In the genomic region with DNA sequence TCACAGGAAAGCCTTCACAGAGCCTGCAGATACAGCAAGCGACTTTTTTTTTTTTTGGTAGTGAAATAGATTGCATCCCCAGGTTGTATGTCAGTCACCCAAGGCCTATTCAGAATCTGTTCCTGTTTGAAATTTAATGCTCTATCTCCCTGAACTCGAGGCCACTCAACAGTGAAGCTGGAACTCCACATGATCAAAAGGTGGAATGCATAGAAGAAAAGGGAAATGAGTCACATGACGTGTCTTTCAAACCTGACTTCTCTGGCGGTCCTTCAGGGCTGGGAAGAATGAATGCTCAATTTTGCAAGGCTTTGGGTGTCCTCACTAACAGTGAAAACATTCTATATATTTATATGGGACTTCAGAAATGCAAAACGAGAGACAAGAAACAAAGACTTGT, we compare ENCODE assay signal across 24 cellular contexts.
"Had no signal": no experiment of that assay in that cellular context is flagged by ENCODE, and none has a peak within 500 bp of the region (broad histone marks: within the 10 kb centered on the region; RNA-seq: fewer than 3 reads in every experiment).

No MANE protein-coding gene starts in this region.

- DNase-seq: activated CD4-positive, alpha-beta memory T cell treated with anti-CD3 and anti-CD28 coated beads, Interleukin-2, amount 10 ng/mL, durations not matched to agents 7 days and 5 days; activated CD4-positive, alpha-beta T cell treated with anti-CD3 and anti-CD28 coated beads for 36 hours; activated CD4-positive, alpha-beta T cell treated with anti-CD3 and anti-CD28 coated beads, Interleukin-2, amount 50 U/mL, for 1 hour; activated gamma-delta T cell; activated naive CD4-positive, alpha-beta T cell treated with anti-CD3 and anti-CD28 coated beads for 36 hours; activated naive CD8-positive, alpha-beta T cell treated with anti-CD3 and anti-CD28 coated beads for 36 hours; activated T-cell treated with anti-CD3 and anti-CD28 coated beads for 4 hours; activated T-cell treated with anti-CD3 and anti-CD28 coated beads, Interleukin-2, amount 50 U/mL, for 48 hours; brain microvascular endothelial cell; KG1; NCI-H1092; NCI-H1417; NCI-H1930; NCI-H226; NCI-H526 treated with DMSO at 0.1 percent for 48 hours; NCI-H82; RPMI8226; T-cell; T-helper 2 cell; T1000 had no signal

- H3K27ac ChIP-seq: brain microvascular endothelial cell, cardiac muscle cell, SK-N-MC, VCaP had no signal

- H3K36me3 ChIP-seq: brain microvascular endothelial cell, cardiac muscle cell had no signal

- H3K36me3 Mint-ChIP-seq: activated naive CD8-positive, alpha-beta T cell treated with anti-CD3 and anti-CD28 coated beads for 36 hours; T-cell had no signal

- H3K9me3 Mint-ChIP-seq: activated CD4-positive, alpha-beta memory T cell treated with anti-CD3 and anti-CD28 coated beads, Interleukin-2, amount 10 ng/mL, durations not matched to agents 7 days and 5 days; activated naive CD4-positive, alpha-beta T cell treated with anti-CD3 and anti-CD28 coated beads for 36 hours; activated naive CD8-positive, alpha-beta T cell treated with anti-CD3 and anti-CD28 coated beads for 36 hours; activated T-helper 17 cell treated with anti-CD3 and anti-CD28 coated beads, Interleukin-2, amount 50 U/mL, for 72 hours; T-cell had no signal

- H3K27me3 ChIP-seq: brain microvascular endothelial cell, cardiac muscle cell had no signal

- H3K4me3 ChIP-seq: cardiac muscle cell, SK-N-MC had no signal

- H3K4me1 Mint-ChIP-seq: activated CD4-positive, alpha-beta memory T cell treated with anti-CD3 and anti-CD28 coated beads, Interleukin-2, amount 10 ng/mL, durations not matched to agents 7 days and 5 days; activated CD4-positive, alpha-beta T cell treated with anti-CD3 and anti-CD28 coated beads for 36 hours; activated naive CD8-positive, alpha-beta T cell treated with anti-CD3 and anti-CD28 coated beads for 36 hours; activated T-helper 17 cell treated with anti-CD3 and anti-CD28 coated beads, Interleukin-2, amount 50 U/mL, for 72 hours; T-cell had no signal

- H3K27ac Mint-ChIP-seq: activated CD4-positive, alpha-beta memory T cell treated with anti-CD3 and anti-CD28 coated beads, Interleukin-2, amount 10 ng/mL, durations not matched to agents 7 days and 5 days; activated CD4-positive, alpha-beta T cell treated with anti-CD3 and anti-CD28 coated beads for 36 hours; activated naive CD4-positive, alpha-beta T cell treated with anti-CD3 and anti-CD28 coated beads for 36 hours; activated naive CD8-positive, alpha-beta T cell treated with anti-CD3 and anti-CD28 coated beads for 36 hours; activated T-helper 17 cell treated with anti-CD3 and anti-CD28 coated beads, Interleukin-2, amount 50 U/mL, for 72 hours; T-cell had no signal

- H3K27me3 Mint-ChIP-seq: activated CD4-positive, alpha-beta T cell treated with anti-CD3 and anti-CD28 coated beads for 36 hours; activated naive CD8-positive, alpha-beta T cell treated with anti-CD3 and anti-CD28 coated beads for 36 hours had no signal

- H3K4me3 Mint-ChIP-seq: activated CD4-positive, alpha-beta memory T cell treated with anti-CD3 and anti-CD28 coated beads, Interleukin-2, amount 10 ng/mL, durations not matched to agents 7 days and 5 days; activated CD4-positive, alpha-beta T cell treated with anti-CD3 and anti-CD28 coated beads for 36 hours; activated naive CD4-positive, alpha-beta T cell treated with anti-CD3 and anti-CD28 coated beads for 36 hours; activated naive CD8-positive, alpha-beta T cell treated with anti-CD3 and anti-CD28 coated beads for 36 hours; activated T-helper 17 cell treated with anti-CD3 and anti-CD28 coated beads, Interleukin-2, amount 50 U/mL, for 72 hours; T-cell had no signal
